In the genomic region with DNA sequence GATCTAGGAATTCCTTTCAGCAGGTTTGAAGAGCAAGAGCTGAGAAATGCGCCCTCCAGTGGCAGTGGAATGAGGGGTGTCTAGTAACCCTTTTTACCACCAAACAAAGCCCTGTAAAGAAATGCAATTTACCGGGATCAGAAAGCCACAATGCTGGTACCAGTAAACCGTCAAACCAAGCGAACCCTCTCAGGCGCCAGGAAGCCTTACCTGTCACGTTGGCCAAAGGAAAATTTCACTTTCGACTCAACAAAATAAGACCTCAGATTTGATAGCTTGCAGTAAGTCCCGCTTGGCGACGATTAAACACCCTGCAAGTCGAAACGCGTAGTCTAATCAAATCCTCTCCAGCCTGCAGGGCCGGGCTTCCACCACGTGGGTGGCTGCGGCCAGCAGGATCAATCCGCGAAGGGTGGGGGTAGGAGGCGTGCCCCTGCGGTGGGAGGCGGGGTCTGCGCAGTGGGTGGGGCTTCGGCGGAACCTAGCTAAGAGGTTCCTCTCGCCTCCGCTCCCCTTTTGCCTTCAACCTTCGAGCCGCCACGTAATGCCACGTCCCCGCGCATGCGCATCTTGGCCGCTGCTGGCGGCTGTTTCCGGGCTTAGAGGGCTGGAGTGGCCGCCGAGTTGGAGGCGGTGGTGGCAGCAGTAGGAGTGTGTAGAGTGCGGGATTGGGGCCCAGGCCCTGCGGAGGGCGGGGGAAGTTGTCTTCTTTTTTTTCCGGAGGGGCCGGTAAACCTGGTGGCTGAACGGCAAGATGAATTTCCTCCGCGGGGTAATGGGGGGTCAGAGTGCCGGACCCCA, we compare ENCODE assay signal across 8 cellular contexts. TPM values are rescaled to one million over a fixed set of nuclear protein-coding genes. Genes with fewer than 3 reads are reported as not detected.
DNase-seq lines count a peak whose midpoint lies in the region; ATAC-seq lines count a peak whose summit lies in the region.

USO1 (plus strand) TSS at position 512 of the 801 bp plus-strand sequence; CDS start at position 755, 243 bp downstream.

- ATAC-seq in GM19351 (IDR thresholded peaks at IDR 0.05; ENCODE audit: unreplicated experiment) = peak; percentile 77
- peak; percentile 90 for ATAC-seq in HG03521 (IDR thresholded peaks at IDR 0.05; ENCODE audit: unreplicated experiment)

- H3K4me3 Mint-ChIP-seq in activated CD4-positive, alpha-beta T cell treated with anti-CD3 and anti-CD28 coated beads, Interleukin-2, amount 10 ng/mL, durations not matched to agents 7 days and 5 days = peak within 1 kb of the TSS; percentile 98

- DNase-seq in CD1c-positive myeloid dendritic cell (ENCODE audit: extremely low spot score) = peak; percentile 100
- peak; percentile 97 for DNase-seq in NCI-H69 (lab: John Stamatoyannopoulos, UW)
- peak; percentile 98 for DNase-seq in activated CD4-positive, alpha-beta T cell treated with anti-CD3 and anti-CD28 coated beads, Interleukin-2, amount 10 ng/mL, durations not matched to agents 7 days and 5 days
- DNase-seq in cortex of kidney (lab: John Stamatoyannopoulos, UW) = peak; percentile 43
- peak; percentile 100 for DNase-seq in left kidney (ENCODE audit: low read depth, low spot score)
- peak; percentile 99 for DNase-seq in stimulated activated CD4-positive, alpha-beta T cell treated with anti-CD3 and anti-CD28 coated beads, Interleukin-2, amount 100 ng/mL, for 24 hours

- POLR2A ChIA-PET in activated CD4-positive, alpha-beta T cell treated with anti-CD3 and anti-CD28 coated beads, Interleukin-2, amount 10 ng/mL, durations not matched to agents 7 days and 5 days (lab: Charles Lee) = interaction anchor here (1.0 to 1.2 kb wide), 3 partner anchors 50 to 210 kb away, joined by 3 read pairs; partner anchors contain the start of genes RCHY1 and THAP6

- H3K9me3 Mint-ChIP-seq in activated CD4-positive, alpha-beta T cell treated with anti-CD3 and anti-CD28 coated beads, Interleukin-2, amount 10 ng/mL, durations not matched to agents 7 days and 5 days = no peaks in the 10 kb centered on the region

- peaks cover 51% of the 10 kb centered on the region for H3K4me1 Mint-ChIP-seq in activated CD4-positive, alpha-beta T cell treated with anti-CD3 and anti-CD28 coated beads, Interleukin-2, amount 10 ng/mL, durations not matched to agents 7 days and 5 days

- CTCF ChIA-PET in activated CD4-positive, alpha-beta T cell treated with anti-CD3 and anti-CD28 coated beads, Interleukin-2, amount 10 ng/mL, durations not matched to agents 7 days and 5 days (lab: Charles Lee) = interaction anchor here (0.6 to 3.3 kb wide), 31 partner anchors 9 to 268 kb away, joined by 3 to 34 read pairs (median 5); partner anchors contain the start of gene CDKL2

- no peaks in the 10 kb centered on the region for H3K27me3 Mint-ChIP-seq in activated CD4-positive, alpha-beta T cell treated with anti-CD3 and anti-CD28 coated beads, Interleukin-2, amount 10 ng/mL, durations not matched to agents 7 days and 5 days

- peak within 1 kb of the TSS; percentile 98 for H3K27ac Mint-ChIP-seq in activated CD4-positive, alpha-beta T cell treated with anti-CD3 and anti-CD28 coated beads, Interleukin-2, amount 10 ng/mL, durations not matched to agents 7 days and 5 days

- H3K36me3 Mint-ChIP-seq in activated CD4-positive, alpha-beta T cell treated with anti-CD3 and anti-CD28 coated beads, Interleukin-2, amount 10 ng/mL, durations not matched to agents 7 days and 5 days (ENCODE audit: low read depth) = peaks cover 14% of the 10 kb centered on the region

RNA-seq across cellular contexts. Expression of gene USO1, which starts in this region (rescaled TPM):
- total RNA-seq in activated CD4-positive, alpha-beta T cell treated with anti-CD3 and anti-CD28 coated beads, Interleukin-2, amount 10 ng/mL, durations not matched to agents 7 days and 5 days = 10 to 100 TPM; 38.9 to 43.5 TPM

Comparison
In these comparisons a context has a peak if more than half of its experiments do, and no peak if none do; other contexts are left out.
1. Peak in every context shown above with its lines: DNase-seq and ATAC-seq.
2. DNase-seq: peak in every context shown above with its lines; median percentile 100 in CD1c-positive myeloid dendritic cell; 100 in left kidney; 99 in stimulated activated CD4-positive, alpha-beta T cell treated with anti-CD3 and anti-CD28 coated beads, Interleukin-2, amount 100 ng/mL, for 24 hours; 98 in activated CD4-positive, alpha-beta T cell treated with anti-CD3 and anti-CD28 coated beads, Interleukin-2, amount 10 ng/mL, durations not matched to agents 7 days and 5 days; 97 in NCI-H69; 43 in cortex of kidney.